In the genomic region with DNA sequence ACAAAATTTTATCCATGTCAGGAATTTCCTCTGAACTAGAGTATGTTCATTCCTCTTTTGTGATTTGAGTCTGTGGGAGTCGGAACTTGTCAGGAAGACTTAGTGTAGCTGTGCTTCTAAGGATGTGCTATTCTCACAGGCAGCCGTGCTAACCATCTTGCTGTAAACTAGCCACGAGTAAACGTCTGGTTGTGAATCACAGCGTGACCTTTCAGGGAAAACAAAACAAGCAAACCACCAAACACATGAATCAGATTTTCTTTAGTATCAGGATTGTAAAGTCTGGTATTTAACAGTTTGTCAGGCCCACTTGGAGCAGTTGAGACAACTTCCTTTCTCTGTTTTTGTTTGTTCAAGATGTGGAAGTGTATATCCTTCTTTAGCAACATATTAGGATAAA, we compare ENCODE assay signal across 13 cellular contexts. TPM values are rescaled to one million over a fixed set of nuclear protein-coding genes. Genes with fewer than 3 reads are reported as not detected.
DNase-seq lines count a peak whose midpoint lies in the region; ATAC-seq and TF ChIP-seq lines count a peak whose summit lies in the region.
"Had no signal": no experiment of that assay in that cellular context is flagged by ENCODE, and none has a peak within 500 bp of the region (broad histone marks: within the 10 kb centered on the region; RNA-seq: fewer than 3 reads in every experiment).

No MANE protein-coding gene starts in this region.

- no peak overlapping the region for H3K4me3 ChIP-seq in fibroblast of mammary gland (ENCODE audit: control insufficient read depth, low read depth, low read length)
- H3K4me3 ChIP-seq: upper lobe of right lung had no signal

- TF ChIP-seq CTCF in fibroblast of mammary gland (conservative IDR thresholded peaks at IDR 0.05; ENCODE audit: control insufficient read depth, insufficient read depth, low read depth, low read length) = no peak

- peak; percentile 75 for DNase-seq in GM03348 (ENCODE audit: low spot score)
- DNase-seq in SK-MEL-5 (ENCODE audit: low read depth, low spot score) = peak; percentile 54
- peak; percentile 92 for DNase-seq in fibroblast of mammary gland (ENCODE audit: low read depth)
- DNase-seq in sciatic nerve (ENCODE audit: low spot score) = no peak
- DNase-seq in NCI-H774 (lab: John Stamatoyannopoulos, UW) = no peak
- no peak for DNase-seq in HCEC 1CT
- DNase-seq: central memory CD4-positive, alpha-beta T cell; mammary epithelial cell; NCI-H187 treated with DMSO at 0.1 percent for 48 hours; RPMI8226; upper lobe of right lung had no signal

- ATAC-seq in sciatic nerve = peak; percentile 54
- no peak for ATAC-seq in HG02885 (IDR thresholded peaks at IDR 0.05; ENCODE audit: poor library complexity, unreplicated experiment)
- ATAC-seq in GM19395 (IDR thresholded peaks at IDR 0.05; ENCODE audit: unreplicated experiment) = no peak
- ATAC-seq: upper lobe of right lung had no signal

- in situ Hi-C loops in SK-MEL-5 (cut with HindIII; ENCODE audit: low pct_unique_long_range_greater_than_20kb, low sequenced_read_pairs) = no loop called here

- intact Hi-C loops in sciatic nerve (cut with DNase I) = no loop called here

RNA-seq across cellular contexts. Expression of gene AUTS2, which starts 32.0 kb away (rescaled TPM):
- total RNA-seq in SK-MEL-5 (2014; rRNA removed; shearing (Covaris generic)) = 0.11 and 0.37 TPM in 2 replicates
- polyA plus RNA-seq in SK-MEL-5 (2015; cell fraction: cytosol; rRNA removed) = 2.7 and 3.5 TPM in 2 replicates
- 2.7 and 3.2 TPM in 2 replicates for polyA plus RNA-seq in SK-MEL-5 (2015; cell fraction: nucleus; rRNA removed)
- total RNA-seq in sciatic nerve = 129 TPM

Comparison
In these comparisons a context has a peak if more than half of its experiments do, and no peak if none do; other contexts are left out.
1. DNase-seq: peak in GM03348 (single experiment), SK-MEL-5 (single experiment) and fibroblast of mammary gland (single experiment); none in sciatic nerve (single experiment), NCI-H774 (single experiment) and HCEC 1CT (single experiment).
2. RNA of gene AUTS2, which starts 32.0 kb away (total RNA-seq): 129 TPM in sciatic nerve (single experiment); 0.11 to 0.37 TPM in SK-MEL-5; every median in the first group is over 10 times any median in the second.